ENCODE assay signal across 10 cellular contexts in the genomic region with DNA sequence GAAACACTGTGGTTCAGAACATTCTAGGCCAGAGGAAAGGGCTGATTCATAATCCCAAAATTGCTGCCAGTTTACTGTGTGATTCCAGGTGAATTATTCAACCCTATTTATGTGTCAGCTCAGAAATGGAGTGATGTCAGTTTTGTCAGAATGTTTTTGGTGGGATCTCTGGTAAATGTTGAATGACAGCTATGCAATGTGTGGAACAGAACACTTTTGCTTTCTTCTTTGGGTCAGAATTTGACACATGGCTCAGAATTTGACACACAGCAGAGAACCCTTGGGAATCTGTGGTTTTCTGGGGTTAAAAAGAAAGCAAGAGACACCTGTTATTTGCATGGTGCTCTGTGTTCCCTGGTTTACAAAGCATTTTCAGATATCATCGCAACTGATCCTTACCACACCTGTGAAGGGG. TPM values are rescaled to one million over a fixed set of nuclear protein-coding genes. Genes with fewer than 3 reads are reported as not detected.
DNase-seq lines count a peak whose midpoint lies in the region; ATAC-seq lines count a peak whose summit lies in the region.
"Had no signal": no experiment of that assay in that cellular context is flagged by ENCODE, and none has a peak within 500 bp of the region (broad histone marks: within the 10 kb centered on the region; RNA-seq: fewer than 3 reads in every experiment).

No MANE protein-coding gene starts in this region.

- peak overlapping the region; percentile 12 for H3K27ac ChIP-seq in muscle layer of colon (ENCODE audit: low read depth, low read length)

- no peaks in the 10 kb centered on the region for H3K36me3 ChIP-seq in muscle layer of colon (ENCODE audit: insufficient read depth, low read length)
- H3K36me3 ChIP-seq: thyroid gland had no signal

- H3K27me3 ChIP-seq in muscle layer of colon (ENCODE audit: control insufficient read depth in 1 of 2, insufficient read depth in 2 of 2, low read length in 2 of 2): no peaks in the 10 kb centered on the region
- H3K27me3 ChIP-seq: thyroid gland had no signal

- ATAC-seq in GM18498 (IDR thresholded peaks at IDR 0.05; ENCODE audit: unreplicated experiment): peak; percentile 40
- peak; percentile 53 for ATAC-seq in GM21825 (IDR thresholded peaks at IDR 0.05; ENCODE audit: unreplicated experiment)
- no peak for ATAC-seq in esophagus mucosa

- no peak overlapping the region for H3K4me3 ChIP-seq in muscle layer of colon (ENCODE audit: low read depth in 1 of 2, low read length in 2 of 2)
- H3K4me3 ChIP-seq: thyroid gland had no signal

- peak; percentile 88 for DNase-seq in NCI-H526 treated with DMSO at 0.1 percent for 48 hours (lab: John Stamatoyannopoulos, UW)
- DNase-seq in retina: no peak
- DNase-seq in stimulated activated CD4-positive, alpha-beta T cell treated with anti-CD3 and anti-CD28 coated beads, Interleukin-4, amount 100 ng/mL, for 1 hour: no peak
- no peak for DNase-seq in activated CD8-positive, alpha-beta memory T cell treated with anti-CD3 and anti-CD28 coated beads for 24 hours
- DNase-seq: activated naive CD4-positive, alpha-beta T cell treated with anti-CD3 and anti-CD28 coated beads for 36 hours; thyroid gland had no signal

- H3K9me3 ChIP-seq in muscle layer of colon (ENCODE audit: low read length): no peaks in the 10 kb centered on the region
- H3K9me3 ChIP-seq: thyroid gland had no signal

- peaks cover 23% of the 10 kb centered on the region for H3K4me1 ChIP-seq in muscle layer of colon (ENCODE audit: insufficient read depth, low read length)

- no peak overlapping the region for H3K9ac ChIP-seq in muscle layer of colon (ENCODE audit: low read length)

RNA-seq across cellular contexts. Expression of a gene that starts 1.6 kb away (rescaled TPM):
- total RNA-seq in esophagus mucosa: 44.4 TPM
